12 cellular contexts compared by ENCODE assay signal in genomic region chr3:53436828-53437227, GRCh38. TPM values are rescaled to one million over a fixed set of nuclear protein-coding genes. Genes with fewer than 3 reads are reported as not detected.
"Had no signal": no experiment of that assay in that cellular context is flagged by ENCODE, and none has a peak within 500 bp of the region (broad histone marks: within the 10 kb centered on the region; RNA-seq: fewer than 3 reads in every experiment).

No MANE protein-coding gene starts in this region.

- DNase-seq: H9, HFFc6, Kasumi-1, KG1 had no signal

- H3K27ac ChIP-seq: HL-60 had no signal

- H2AFZ ChIP-seq: GM23338 had no signal

- H3K4me2 ChIP-seq: GM23338 had no signal

- FAIRE-seq: H1, H54, HepG2 had no signal

- ATAC-seq: GM23338, HCT116, HepG2 had no signal

- H3K4me3 ChIP-seq: GM23338 had no signal

RNA-seq across cellular contexts. Expression of gene CACNA1D, which starts 57.6 kb away (rescaled TPM):
- total RNA-seq: HT1080 had no signal
- polyA plus RNA-seq: IgD-negative memory B cell had no signal
